ENCODE assay signal across 1 cellular context in the genomic region with DNA sequence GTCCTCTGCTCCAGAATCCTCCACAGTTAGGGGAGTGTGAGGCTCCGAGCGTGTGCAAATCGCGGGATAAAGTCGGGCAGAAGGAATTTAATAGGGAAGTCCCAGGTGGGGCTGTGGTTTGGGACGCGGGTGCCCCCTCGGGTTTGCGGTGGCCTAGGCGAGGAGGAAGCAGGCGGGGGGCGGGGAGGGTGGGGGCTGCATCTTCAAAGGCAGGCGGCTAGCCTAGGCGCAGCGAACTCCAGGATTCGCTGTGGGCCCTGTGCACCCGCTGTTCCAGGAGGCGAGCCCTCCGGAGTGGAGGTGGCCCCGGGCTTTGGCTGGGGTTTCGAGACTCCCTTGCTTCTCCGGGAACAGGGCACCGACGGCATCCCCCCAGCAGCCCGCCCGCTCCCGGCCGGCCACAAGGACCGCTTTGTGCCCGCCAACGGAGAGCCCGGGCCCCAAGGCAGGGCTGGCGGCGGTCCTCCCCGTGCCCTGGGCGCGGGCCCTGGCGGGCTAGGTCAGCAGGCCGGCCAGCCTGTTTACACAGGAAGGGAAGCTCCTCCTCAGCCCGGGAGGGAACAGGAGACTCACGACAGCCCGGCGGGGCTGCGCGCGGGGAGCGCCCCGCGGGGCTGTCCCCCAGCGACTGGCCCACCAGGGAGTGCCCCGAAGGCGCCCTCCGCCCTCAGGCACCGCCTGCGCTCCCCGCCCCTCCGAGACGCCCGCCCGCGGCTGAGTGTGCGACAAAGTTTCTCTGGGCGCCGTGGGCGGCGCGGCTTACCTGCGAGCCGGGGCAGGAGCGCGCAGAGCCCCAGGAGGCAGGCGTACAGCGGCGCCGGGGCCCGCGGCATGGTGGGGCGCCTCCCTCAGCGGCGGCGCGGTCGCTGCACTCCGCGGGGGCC.
TF ChIP-seq lines count a peak whose summit lies in the region.

No MANE protein-coding gene starts in this region.

TF ChIP-seq in K562, 482 proteins besides CTCF, POLR2A, EP300 and RAD21 (continued from another document and continues in another):
- TF ChIP-seq, protein P1, sequence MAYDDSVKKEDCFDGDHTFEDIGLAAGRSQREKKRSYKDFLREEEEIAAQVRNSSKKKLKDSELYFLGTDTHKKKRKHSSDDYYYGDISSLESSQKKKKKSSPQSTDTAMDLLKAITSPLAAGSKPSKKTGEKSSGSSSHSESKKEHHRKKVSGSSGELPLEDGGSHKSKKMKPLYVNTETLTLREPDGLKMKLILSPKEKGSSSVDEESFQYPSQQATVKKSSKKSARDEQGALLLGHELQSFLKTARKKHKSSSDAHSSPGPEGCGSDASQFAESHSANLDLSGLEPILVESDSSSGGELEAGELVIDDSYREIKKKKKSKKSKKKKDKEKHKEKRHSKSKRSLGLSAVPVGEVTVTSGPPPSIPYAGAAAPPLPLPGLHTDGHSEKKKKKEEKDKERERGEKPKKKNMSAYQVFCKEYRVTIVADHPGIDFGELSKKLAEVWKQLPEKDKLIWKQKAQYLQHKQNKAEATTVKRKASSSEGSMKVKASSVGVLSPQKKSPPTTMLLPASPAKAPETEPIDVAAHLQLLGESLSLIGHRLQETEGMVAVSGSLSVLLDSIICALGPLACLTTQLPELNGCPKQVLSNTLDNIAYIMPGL (CRISPR knock-in tag; IDR thresholded peaks at IDR 0.05) = no peak
- TF ChIP-seq, protein P2, sequence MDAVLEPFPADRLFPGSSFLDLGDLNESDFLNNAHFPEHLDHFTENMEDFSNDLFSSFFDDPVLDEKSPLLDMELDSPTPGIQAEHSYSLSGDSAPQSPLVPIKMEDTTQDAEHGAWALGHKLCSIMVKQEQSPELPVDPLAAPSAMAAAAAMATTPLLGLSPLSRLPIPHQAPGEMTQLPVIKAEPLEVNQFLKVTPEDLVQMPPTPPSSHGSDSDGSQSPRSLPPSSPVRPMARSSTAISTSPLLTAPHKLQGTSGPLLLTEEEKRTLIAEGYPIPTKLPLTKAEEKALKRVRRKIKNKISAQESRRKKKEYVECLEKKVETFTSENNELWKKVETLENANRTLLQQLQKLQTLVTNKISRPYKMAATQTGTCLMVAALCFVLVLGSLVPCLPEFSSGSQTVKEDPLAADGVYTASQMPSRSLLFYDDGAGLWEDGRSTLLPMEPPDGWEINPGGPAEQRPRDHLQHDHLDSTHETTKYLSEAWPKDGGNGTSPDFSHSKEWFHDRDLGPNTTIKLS (IDR thresholded peaks at IDR 0.05; ENCODE audit: borderline replicate concordance, low read depth) = no peak
- TF ChIP-seq ZEB2 (IDR thresholded peaks at IDR 0.05) (no peak), CHCHD3 (CRISPR knock-in tag; IDR thresholded peaks at IDR 0.05) (no peak), RUNX1 (IDR thresholded peaks at IDR 0.05; ENCODE audit: low read depth) (no peak), PURB (CRISPR knock-in tag; IDR thresholded peaks at IDR 0.05; ENCODE audit: low read depth) (no peak), HDAC6 (IDR thresholded peaks at IDR 0.05; ENCODE audit: low read depth, low read length) (no peak), ZNF217 (CRISPR knock-in tag; IDR thresholded peaks at IDR 0.05) (no peak), NCOR1 (IDR thresholded peaks at IDR 0.05) (no peak), ELF2 (CRISPR knock-in tag; IDR thresholded peaks at IDR 0.05) (no peak), ZNF134 (CRISPR knock-in tag; conservative IDR thresholded peaks at IDR 0.05) (no peak), FOXA1 (IDR thresholded peaks at IDR 0.05; ENCODE audit: borderline replicate concordance) (no peak), POLR2G (IDR thresholded peaks at IDR 0.05; ENCODE audit: low read depth, low read length) (peak; percentile 56), EGR1 (conservative IDR thresholded peaks at IDR 0.05) (no peak), TAF7 (tag; IDR thresholded peaks at IDR 0.05) (no peak), CBX8 (IDR thresholded peaks at IDR 0.05; ENCODE audit: borderline replicate concordance, extremely low read depth, low read depth, low read length, poor library complexity, severe bottlenecking) (no peak), NRF1 (conservative IDR thresholded peaks at IDR 0.05 in 1 of 2, IDR thresholded peaks at IDR 0.05 in 1 of 2) (peak in 1 of 2 experiments; percentile 12; a peak in 2 of 4 replicates), SREBF2 (CRISPR knock-in tag; IDR thresholded peaks at IDR 0.05) (no peak), GABPA (tag; conservative IDR thresholded peaks at IDR 0.05; ENCODE audit: low read depth) (no peak), RBM14 (IDR thresholded peaks at IDR 0.05; ENCODE audit: borderline replicate concordance, insufficient read depth, low read depth, low read length) (no peak), MXI1 (IDR thresholded peaks at IDR 0.05; ENCODE audit: low read depth, low read length) (no peak), RCOR1 (IDR thresholded peaks at IDR 0.05; ENCODE audit: borderline replicate concordance in 1 of 2, low read depth in 2 of 2, low read length in 2 of 2) (no peak), MAZ (CRISPR knock-in tag; conservative IDR thresholded peaks at IDR 0.05 in 1 of 2, IDR thresholded peaks at IDR 0.05 in 1 of 2) (peak; percentile 9 to 24; a peak in 1 of 4 replicates), XRCC4 (IDR thresholded peaks at IDR 0.05; ENCODE audit: extremely low read depth, insufficient read depth, insufficient read length) (no peak), FOSL1 (tag; conservative IDR thresholded peaks at IDR 0.05) (no peak), SP2 (IDR thresholded peaks at IDR 0.05; ENCODE audit: extremely low read depth, low read depth, low read length, poor library complexity, severe bottlenecking) (no peak), HDGF (IDR thresholded peaks at IDR 0.05) (no peak), CCNT2 (IDR thresholded peaks at IDR 0.05; ENCODE audit: borderline replicate concordance, extremely low read depth, insufficient read length, low read depth, low read length) (no peak), HDAC1 (IDR thresholded peaks at IDR 0.05) (no peak), C11orf30 (IDR thresholded peaks at IDR 0.05; ENCODE audit: low read depth) (no peak), NONO (IDR thresholded peaks at IDR 0.05; ENCODE audit: low read depth in 2 of 2, low read length in 1 of 2) (peak in 1 of 2 experiments; percentile 40; a peak in 2 of 4 replicates)
- TF ChIP-seq, protein P3, sequence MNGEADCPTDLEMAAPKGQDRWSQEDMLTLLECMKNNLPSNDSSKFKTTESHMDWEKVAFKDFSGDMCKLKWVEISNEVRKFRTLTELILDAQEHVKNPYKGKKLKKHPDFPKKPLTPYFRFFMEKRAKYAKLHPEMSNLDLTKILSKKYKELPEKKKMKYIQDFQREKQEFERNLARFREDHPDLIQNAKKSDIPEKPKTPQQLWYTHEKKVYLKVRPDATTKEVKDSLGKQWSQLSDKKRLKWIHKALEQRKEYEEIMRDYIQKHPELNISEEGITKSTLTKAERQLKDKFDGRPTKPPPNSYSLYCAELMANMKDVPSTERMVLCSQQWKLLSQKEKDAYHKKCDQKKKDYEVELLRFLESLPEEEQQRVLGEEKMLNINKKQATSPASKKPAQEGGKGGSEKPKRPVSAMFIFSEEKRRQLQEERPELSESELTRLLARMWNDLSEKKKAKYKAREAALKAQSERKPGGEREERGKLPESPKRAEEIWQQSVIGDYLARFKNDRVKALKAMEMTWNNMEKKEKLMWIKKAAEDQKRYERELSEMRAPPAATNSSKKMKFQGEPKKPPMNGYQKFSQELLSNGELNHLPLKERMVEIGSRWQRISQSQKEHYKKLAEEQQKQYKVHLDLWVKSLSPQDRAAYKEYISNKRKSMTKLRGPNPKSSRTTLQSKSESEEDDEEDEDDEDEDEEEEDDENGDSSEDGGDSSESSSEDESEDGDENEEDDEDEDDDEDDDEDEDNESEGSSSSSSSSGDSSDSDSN (IDR thresholded peaks at IDR 0.05; ENCODE audit: borderline replicate concordance in 1 of 2, low read depth in 2 of 2, low read length in 2 of 2) = 0 out of 4 replicates have a peak, but pooled peaks of 1 of the 2 experiments have one; percentile 23
- TF ChIP-seq, protein P4, sequence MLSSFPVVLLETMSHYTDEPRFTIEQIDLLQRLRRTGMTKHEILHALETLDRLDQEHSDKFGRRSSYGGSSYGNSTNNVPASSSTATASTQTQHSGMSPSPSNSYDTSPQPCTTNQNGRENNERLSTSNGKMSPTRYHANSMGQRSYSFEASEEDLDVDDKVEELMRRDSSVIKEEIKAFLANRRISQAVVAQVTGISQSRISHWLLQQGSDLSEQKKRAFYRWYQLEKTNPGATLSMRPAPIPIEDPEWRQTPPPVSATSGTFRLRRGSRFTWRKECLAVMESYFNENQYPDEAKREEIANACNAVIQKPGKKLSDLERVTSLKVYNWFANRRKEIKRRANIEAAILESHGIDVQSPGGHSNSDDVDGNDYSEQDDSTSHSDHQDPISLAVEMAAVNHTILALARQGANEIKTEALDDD (IDR thresholded peaks at IDR 0.05) = no peak
- TF ChIP-seq, protein P5, sequence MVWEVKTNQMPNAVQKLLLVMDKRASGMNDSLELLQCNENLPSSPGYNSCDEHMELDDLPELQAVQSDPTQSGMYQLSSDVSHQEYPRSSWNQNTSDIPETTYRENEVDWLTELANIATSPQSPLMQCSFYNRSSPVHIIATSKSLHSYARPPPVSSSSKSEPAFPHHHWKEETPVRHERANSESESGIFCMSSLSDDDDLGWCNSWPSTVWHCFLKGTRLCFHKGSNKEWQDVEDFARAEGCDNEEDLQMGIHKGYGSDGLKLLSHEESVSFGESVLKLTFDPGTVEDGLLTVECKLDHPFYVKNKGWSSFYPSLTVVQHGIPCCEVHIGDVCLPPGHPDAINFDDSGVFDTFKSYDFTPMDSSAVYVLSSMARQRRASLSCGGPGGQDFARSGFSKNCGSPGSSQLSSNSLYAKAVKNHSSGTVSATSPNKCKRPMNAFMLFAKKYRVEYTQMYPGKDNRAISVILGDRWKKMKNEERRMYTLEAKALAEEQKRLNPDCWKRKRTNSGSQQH (CRISPR knock-in tag; IDR thresholded peaks at IDR 0.05) = no peak
- TF ChIP-seq, protein P6, sequence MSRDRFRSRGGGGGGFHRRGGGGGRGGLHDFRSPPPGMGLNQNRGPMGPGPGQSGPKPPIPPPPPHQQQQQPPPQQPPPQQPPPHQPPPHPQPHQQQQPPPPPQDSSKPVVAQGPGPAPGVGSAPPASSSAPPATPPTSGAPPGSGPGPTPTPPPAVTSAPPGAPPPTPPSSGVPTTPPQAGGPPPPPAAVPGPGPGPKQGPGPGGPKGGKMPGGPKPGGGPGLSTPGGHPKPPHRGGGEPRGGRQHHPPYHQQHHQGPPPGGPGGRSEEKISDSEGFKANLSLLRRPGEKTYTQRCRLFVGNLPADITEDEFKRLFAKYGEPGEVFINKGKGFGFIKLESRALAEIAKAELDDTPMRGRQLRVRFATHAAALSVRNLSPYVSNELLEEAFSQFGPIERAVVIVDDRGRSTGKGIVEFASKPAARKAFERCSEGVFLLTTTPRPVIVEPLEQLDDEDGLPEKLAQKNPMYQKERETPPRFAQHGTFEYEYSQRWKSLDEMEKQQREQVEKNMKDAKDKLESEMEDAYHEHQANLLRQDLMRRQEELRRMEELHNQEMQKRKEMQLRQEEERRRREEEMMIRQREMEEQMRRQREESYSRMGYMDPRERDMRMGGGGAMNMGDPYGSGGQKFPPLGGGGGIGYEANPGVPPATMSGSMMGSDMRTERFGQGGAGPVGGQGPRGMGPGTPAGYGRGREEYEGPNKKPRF (IDR thresholded peaks at IDR 0.05; ENCODE audit: low read depth, low read length) = no peak
- TF ChIP-seq, protein P7, sequence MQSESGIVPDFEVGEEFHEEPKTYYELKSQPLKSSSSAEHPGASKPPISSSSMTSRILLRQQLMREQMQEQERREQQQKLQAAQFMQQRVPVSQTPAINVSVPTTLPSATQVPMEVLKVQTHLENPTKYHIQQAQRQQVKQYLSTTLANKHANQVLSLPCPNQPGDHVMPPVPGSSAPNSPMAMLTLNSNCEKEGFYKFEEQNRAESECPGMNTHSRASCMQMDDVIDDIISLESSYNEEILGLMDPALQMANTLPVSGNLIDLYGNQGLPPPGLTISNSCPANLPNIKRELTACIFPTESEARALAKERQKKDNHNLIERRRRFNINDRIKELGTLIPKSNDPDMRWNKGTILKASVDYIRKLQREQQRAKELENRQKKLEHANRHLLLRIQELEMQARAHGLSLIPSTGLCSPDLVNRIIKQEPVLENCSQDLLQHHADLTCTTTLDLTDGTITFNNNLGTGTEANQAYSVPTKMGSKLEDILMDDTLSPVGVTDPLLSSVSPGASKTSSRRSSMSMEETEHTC (IDR thresholded peaks at IDR 0.05) = no peak
- TF ChIP-seq, protein P8, sequence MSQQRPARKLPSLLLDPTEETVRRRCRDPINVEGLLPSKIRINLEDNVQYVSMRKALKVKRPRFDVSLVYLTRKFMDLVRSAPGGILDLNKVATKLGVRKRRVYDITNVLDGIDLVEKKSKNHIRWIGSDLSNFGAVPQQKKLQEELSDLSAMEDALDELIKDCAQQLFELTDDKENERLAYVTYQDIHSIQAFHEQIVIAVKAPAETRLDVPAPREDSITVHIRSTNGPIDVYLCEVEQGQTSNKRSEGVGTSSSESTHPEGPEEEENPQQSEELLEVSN (IDR thresholded peaks at IDR 0.05; ENCODE audit: borderline replicate concordance in 1 of 2, extremely low read depth in 1 of 2, insufficient read depth in 1 of 2, insufficient read length in 1 of 2, low read depth in 1 of 2, low read length in 1 of 2, poor library complexity in 1 of 2, severe bottlenecking in 1 of 2) = no peak
- TF ChIP-seq, protein P9, sequence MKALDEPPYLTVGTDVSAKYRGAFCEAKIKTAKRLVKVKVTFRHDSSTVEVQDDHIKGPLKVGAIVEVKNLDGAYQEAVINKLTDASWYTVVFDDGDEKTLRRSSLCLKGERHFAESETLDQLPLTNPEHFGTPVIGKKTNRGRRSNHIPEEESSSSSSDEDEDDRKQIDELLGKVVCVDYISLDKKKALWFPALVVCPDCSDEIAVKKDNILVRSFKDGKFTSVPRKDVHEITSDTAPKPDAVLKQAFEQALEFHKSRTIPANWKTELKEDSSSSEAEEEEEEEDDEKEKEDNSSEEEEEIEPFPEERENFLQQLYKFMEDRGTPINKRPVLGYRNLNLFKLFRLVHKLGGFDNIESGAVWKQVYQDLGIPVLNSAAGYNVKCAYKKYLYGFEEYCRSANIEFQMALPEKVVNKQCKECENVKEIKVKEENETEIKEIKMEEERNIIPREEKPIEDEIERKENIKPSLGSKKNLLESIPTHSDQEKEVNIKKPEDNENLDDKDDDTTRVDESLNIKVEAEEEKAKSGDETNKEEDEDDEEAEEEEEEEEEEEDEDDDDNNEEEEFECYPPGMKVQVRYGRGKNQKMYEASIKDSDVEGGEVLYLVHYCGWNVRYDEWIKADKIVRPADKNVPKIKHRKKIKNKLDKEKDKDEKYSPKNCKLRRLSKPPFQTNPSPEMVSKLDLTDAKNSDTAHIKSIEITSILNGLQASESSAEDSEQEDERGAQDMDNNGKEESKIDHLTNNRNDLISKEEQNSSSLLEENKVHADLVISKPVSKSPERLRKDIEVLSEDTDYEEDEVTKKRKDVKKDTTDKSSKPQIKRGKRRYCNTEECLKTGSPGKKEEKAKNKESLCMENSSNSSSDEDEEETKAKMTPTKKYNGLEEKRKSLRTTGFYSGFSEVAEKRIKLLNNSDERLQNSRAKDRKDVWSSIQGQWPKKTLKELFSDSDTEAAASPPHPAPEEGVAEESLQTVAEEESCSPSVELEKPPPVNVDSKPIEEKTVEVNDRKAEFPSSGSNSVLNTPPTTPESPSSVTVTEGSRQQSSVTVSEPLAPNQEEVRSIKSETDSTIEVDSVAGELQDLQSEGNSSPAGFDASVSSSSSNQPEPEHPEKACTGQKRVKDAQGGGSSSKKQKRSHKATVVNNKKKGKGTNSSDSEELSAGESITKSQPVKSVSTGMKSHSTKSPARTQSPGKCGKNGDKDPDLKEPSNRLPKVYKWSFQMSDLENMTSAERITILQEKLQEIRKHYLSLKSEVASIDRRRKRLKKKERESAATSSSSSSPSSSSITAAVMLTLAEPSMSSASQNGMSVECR (CRISPR knock-in tag; IDR thresholded peaks at IDR 0.05) = no peak
- TF ChIP-seq, protein P10, sequence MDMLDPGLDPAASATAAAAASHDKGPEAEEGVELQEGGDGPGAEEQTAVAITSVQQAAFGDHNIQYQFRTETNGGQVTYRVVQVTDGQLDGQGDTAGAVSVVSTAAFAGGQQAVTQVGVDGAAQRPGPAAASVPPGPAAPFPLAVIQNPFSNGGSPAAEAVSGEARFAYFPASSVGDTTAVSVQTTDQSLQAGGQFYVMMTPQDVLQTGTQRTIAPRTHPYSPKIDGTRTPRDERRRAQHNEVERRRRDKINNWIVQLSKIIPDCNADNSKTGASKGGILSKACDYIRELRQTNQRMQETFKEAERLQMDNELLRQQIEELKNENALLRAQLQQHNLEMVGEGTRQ (CRISPR knock-in tag; IDR thresholded peaks at IDR 0.05) = no peak
